ENCODE assay signal across 26 cellular contexts in genomic region chr4:129176864-129177263, GRCh38.
DNase-seq lines count a peak whose midpoint lies in the region; ATAC-seq and TF ChIP-seq lines count a peak whose summit lies in the region.
"Had no signal": no experiment of that assay in that cellular context is flagged by ENCODE, and none has a peak within 500 bp of the region (broad histone marks: within the 10 kb centered on the region; RNA-seq: fewer than 3 reads in every experiment).

No MANE protein-coding gene starts in this region.

- WGBS in smooth muscle cell (ENCODE audit: low lambda C conversion rate): 100% methylated on average over 1 of the region's 1 CpG

- intact Hi-C loops in left cardiac atrium (cut with DNase I): no loop called here
- intact Hi-C loops in tibial artery (cut with DNase I; ENCODE audit: low total_unique reads): no loop called here

- no peak overlapping the region for H3K27ac ChIP-seq in OCI-LY3 (ENCODE audit: low read length)
- H3K27ac ChIP-seq in tibial artery: no peak overlapping the region
- no peak overlapping the region for H3K27ac ChIP-seq in smooth muscle cell (ENCODE audit: low read depth)
- H3K27ac ChIP-seq: body of pancreas, GM23248, PC-9, psoas muscle had no signal

- ATAC-seq in GM18868 (IDR thresholded peaks at IDR 0.05; ENCODE audit: unreplicated experiment) (peak; percentile 82), GM21717 (IDR thresholded peaks at IDR 0.05; ENCODE audit: unreplicated experiment) (peak; percentile 61), HG03175 (IDR thresholded peaks at IDR 0.05; ENCODE audit: unreplicated experiment) (peak; percentile 79), left cardiac atrium (no peak)
- ATAC-seq: activated T-cell treated with anti-CD3 and anti-CD28 coated beads, Interleukin-2, amount 50 U/mL, for 72 hours; body of pancreas; K562; mucosa of descending colon; natural killer cell; psoas muscle; stimulated activated memory B cell treated with anti-CD40 and anti-IgM and Interleukin-4, amounts not matched to agents 10 μg/mL and 1 μg/mL and 100 μg/mL, for 72 hours had no signal

- H3K79me2 ChIP-seq in OCI-LY3 (ENCODE audit: low read length): no peaks in the 10 kb centered on the region
- no peaks in the 10 kb centered on the region for H3K79me2 ChIP-seq in smooth muscle cell (ENCODE audit: low read depth)

- H3K9me3 ChIP-seq in OCI-LY3 (ENCODE audit: insufficient read depth, low read length) (no peaks in the 10 kb centered on the region), tibial artery (no peaks in the 10 kb centered on the region), smooth muscle cell (replicated peaks; ENCODE audit: low read depth) (no peaks in the 10 kb centered on the region)
- H3K9me3 ChIP-seq: body of pancreas, mucosa of descending colon, psoas muscle, SK-N-SH had no signal

- no peak for TF ChIP-seq CTCF in OCI-LY3 (IDR thresholded peaks at IDR 0.05; ENCODE audit: low read depth, low read length)
- TF ChIP-seq CTCF in tibial artery (IDR thresholded peaks at IDR 0.05): no peak
- TF ChIP-seq CTCF in smooth muscle cell (IDR thresholded peaks at IDR 0.05; ENCODE audit: borderline replicate concordance, insufficient read depth, poor library complexity, severe bottlenecking): no peak

- H3F3A ChIP-seq in smooth muscle cell (ENCODE audit: low read depth): no peaks in the 10 kb centered on the region

- H4K20me1 ChIP-seq in OCI-LY3 (ENCODE audit: insufficient read depth, low read length): no peaks in the 10 kb centered on the region
- H4K20me1 ChIP-seq in smooth muscle cell (ENCODE audit: low read depth): no peaks in the 10 kb centered on the region

- H3K4me2 ChIP-seq in OCI-LY3 (ENCODE audit: low read length) (peak overlapping the region; percentile 33), smooth muscle cell (no peak overlapping the region)
- H3K4me2 ChIP-seq: PC-9, SK-N-SH had no signal

- H3K4me1 ChIP-seq in OCI-LY3 (ENCODE audit: low read length) (peaks cover 14% of the 10 kb centered on the region), tibial artery (no peaks in the 10 kb centered on the region), smooth muscle cell (ENCODE audit: low read depth) (no peaks in the 10 kb centered on the region)
- H3K4me1 ChIP-seq: body of pancreas, psoas muscle had no signal

- H3K4me3 ChIP-seq in OCI-LY3 (ENCODE audit: low read length): no peak overlapping the region
- no peak overlapping the region for H3K4me3 ChIP-seq in tibial artery
- no peak overlapping the region for H3K4me3 ChIP-seq in smooth muscle cell
- H3K4me3 ChIP-seq: body of pancreas, GM23248, K562, mucosa of descending colon, PC-9, psoas muscle had no signal

- H2AFZ ChIP-seq in OCI-LY3 (ENCODE audit: low read depth, low read length): no peak overlapping the region
- H2AFZ ChIP-seq in smooth muscle cell (ENCODE audit: low read depth): no peak overlapping the region
- H2AFZ ChIP-seq: GM23248, PC-9 had no signal

- H3K36me3 ChIP-seq in OCI-LY3 (replicated peaks; ENCODE audit: low read depth, low read length): no peaks in the 10 kb centered on the region
- no peaks in the 10 kb centered on the region for H3K36me3 ChIP-seq in tibial artery
- H3K36me3 ChIP-seq in smooth muscle cell (ENCODE audit: low read depth): no peaks in the 10 kb centered on the region

- DNase-seq in left cardiac atrium: no peak
- no peak for DNase-seq in tibial artery
- no peak for DNase-seq in NCI-H446 (lab: John Stamatoyannopoulos, UW)
- DNase-seq in smooth muscle cell (lab: John Stamatoyannopoulos, UW; ENCODE audit: unreplicated experiment): no peak
- DNase-seq: activated CD4-positive, alpha-beta memory T cell treated with anti-CD3 and anti-CD28 coated beads for 36 hours; activated CD4-positive, CD25-positive, alpha-beta regulatory T cell treated with anti-CD3 and anti-CD28 coated beads, Interleukin-2, amount 50 U/mL, for 72 hours; activated naive CD4-positive, alpha-beta T cell treated with anti-CD3 and anti-CD28 coated beads, Interleukin-2, amount 10 ng/mL, durations not matched to agents 7 days and 5 days; activated T-cell treated with anti-CD3 and anti-CD28 coated beads, Interleukin-2, amount 50 U/mL, for 72 hours; body of pancreas; CD8-positive, alpha-beta memory T cell; GM23248; mammary epithelial cell; mucosa of descending colon; natural killer cell; NCI-H1105 treated with DMSO at 0.1 percent for 48 hours; NCI-H187 treated with DMSO at 0.1 percent for 48 hours; occipital lobe; PC-9; psoas muscle; SK-N-SH had no signal

- H3K9ac ChIP-seq in OCI-LY3 (ENCODE audit: low read length) (no peak overlapping the region), smooth muscle cell (ENCODE audit: low read depth) (no peak overlapping the region)
- H3K9ac ChIP-seq: GM23248, SK-N-SH had no signal

- H3K27me3 ChIP-seq in OCI-LY3 (ENCODE audit: low read depth, low read length) (no peaks in the 10 kb centered on the region), tibial artery (no peaks in the 10 kb centered on the region), smooth muscle cell (ENCODE audit: low read depth) (peaks cover 15% of the 10 kb centered on the region)
- H3K27me3 ChIP-seq: body of pancreas had no signal

Comparison
In these comparisons a context has a peak if more than half of its experiments do, and no peak if none do; other contexts are left out.
1. ATAC-seq: peak in GM18868 (single experiment), GM21717 (single experiment) and HG03175 (single experiment); none in left cardiac atrium (0 of 2).